8 cellular contexts compared by ENCODE assay signal in genomic region chr9:31799953-31800609, GRCh38.
DNase-seq lines count a peak whose midpoint lies in the region; ATAC-seq, FAIRE-seq and TF ChIP-seq lines count a peak whose summit lies in the region.

No MANE protein-coding gene starts in this region.

- ATAC-seq in HepG2 (peak; percentile 71), GM19023 (IDR thresholded peaks at IDR 0.05; ENCODE audit: unreplicated experiment) (no peak)

- H3K27me3 Mint-ChIP-seq in activated naive CD4-positive, alpha-beta T cell treated with anti-CD3 and anti-CD28 coated beads for 36 hours (ENCODE audit: low read depth), result peaks cover 2% of the 10 kb centered on the region

- in situ Hi-C loops in HepG2 (cut with HindIII; ENCODE audit: extremely low pct_ligation_motif_present, low pct_unique_long_range_greater_than_20kb), result loop anchor here (25.0 kb wide), 2 partner anchors 688 to 1963 kb away; no protein-coding TSS in a partner anchor

- H3K27ac Mint-ChIP-seq in activated naive CD4-positive, alpha-beta T cell treated with anti-CD3 and anti-CD28 coated beads for 36 hours, result no peak overlapping the region

- H2AFZ ChIP-seq in HepG2 (ENCODE audit: low read length), result no peak overlapping the region

- CTCF ChIA-PET in HepG2 (lab: Yijun Ruan, JAX; ENCODE audit: low intra/inter-chr PET ratio, low total read pairs), result interaction anchor here (1.2 to 1.4 kb wide), 2 partner anchors 452 to 1969 kb away, joined by 4 to 7 read pairs; no protein-coding TSS in a partner anchor
- CTCF ChIA-PET in activated naive CD4-positive, alpha-beta T cell treated with anti-CD3 and anti-CD28 coated beads for 36 hours (lab: Charles Lee), result interaction anchor here (1.6 kb wide), 1 partner anchor 680 kb away, joined by 6 read pairs; no protein-coding TSS in a partner anchor

- no peak overlapping the region for H3K27ac ChIP-seq in VCaP
- H3K27ac ChIP-seq in HepG2 (ENCODE audit: extremely low read length, insufficient read depth, low read length), result no peak overlapping the region

- no peak for FAIRE-seq in HepG2 (lab: Jason Lieb, UNC)

- H3K9ac ChIP-seq in HepG2 (ENCODE audit: insufficient read depth, low read depth, low read length), result no peak overlapping the region

- H3K4me3 ChIP-seq in HepG2 (replicated peaks in 1 of 3; ENCODE audit: insufficient read depth in 1 of 3, low read depth in 2 of 3, low read length in 3 of 3), result no peak overlapping the region

- peak; percentile 56 for TF ChIP-seq CTCF in GM12873 (IDR thresholded peaks at IDR 0.05; ENCODE audit: insufficient read depth, low read depth, low read length, missing control alignments)
- peak; percentile 87 for TF ChIP-seq CTCF in VCaP (conservative IDR thresholded peaks at IDR 0.05)
- TF ChIP-seq CTCF in HepG2 (CRISPR knock-in tag; IDR thresholded peaks at IDR 0.05), result peak; percentile 77

- no peaks in the 10 kb centered on the region for H3K36me3 ChIP-seq in HepG2 (replicated peaks in 1 of 2; ENCODE audit: control insufficient read depth in 1 of 2, insufficient read depth in 2 of 2, low read length in 2 of 2)

- no peaks in the 10 kb centered on the region for H3K79me2 ChIP-seq in HepG2 (ENCODE audit: insufficient read depth, low read length)

- WGBS in HepG2 (ENCODE audit: low lambda C conversion rate), result 0% methylated on average over 2 of the region's 2 CpGs

- peak; percentile 66 for TF ChIP-seq RAD21 in HepG2 (CRISPR knock-in tag; IDR thresholded peaks at IDR 0.05)

- no peak overlapping the region for H3K4me3 Mint-ChIP-seq in activated naive CD4-positive, alpha-beta T cell treated with anti-CD3 and anti-CD28 coated beads for 36 hours

- no peaks in the 10 kb centered on the region for H3K4me1 ChIP-seq in HepG2 (ENCODE audit: insufficient read depth, low read length)

- H3K4me2 ChIP-seq in HepG2 (ENCODE audit: low read depth, low read length), result no peak overlapping the region

- H3K9me3 Mint-ChIP-seq in activated naive CD4-positive, alpha-beta T cell treated with anti-CD3 and anti-CD28 coated beads for 36 hours, result no peaks in the 10 kb centered on the region

- H4K20me1 ChIP-seq in HepG2 (ENCODE audit: insufficient read depth, low read length), result no peaks in the 10 kb centered on the region

- BruUV-seq in HepG2 (replicated peaks; lab: Mats Ljungman, UMichigan), result no TSS peak

- intact Hi-C loops in HepG2 (cut with micrococcal nuclease; ENCODE audit: unreplicated experiment), result loop anchor here (2.0 to 10.0 kb wide), 2 partner anchors 555 to 1969 kb away; no protein-coding TSS in a partner anchor
- intact Hi-C loops in activated naive CD4-positive, alpha-beta T cell treated with anti-CD3 and anti-CD28 coated beads for 36 hours (cut with micrococcal nuclease), result loop anchor here (1.0 to 10.0 kb wide), 3 partner anchors 455 to 680 kb away; no protein-coding TSS in a partner anchor

- TF ChIP-seq EP300 in HepG2 (IDR thresholded peaks at IDR 0.05; ENCODE audit: low read depth in 2 of 2, low read length in 2 of 2) (no peak), HepG2 (CRISPR knock-in tag; IDR thresholded peaks at IDR 0.05; ENCODE audit: borderline replicate concordance) (no peak)

- H3K9me3 ChIP-seq in HepG2 (ENCODE audit: low read length), result no peaks in the 10 kb centered on the region

- DNase-seq in NCI-H1048 (lab: John Stamatoyannopoulos, UW) (peak; percentile 4), HepG2 (ENCODE audit: low spot score) (peak; percentile 24), islet precursor cell (no peak)
- DNase-seq in activated naive CD4-positive, alpha-beta T cell treated with anti-CD3 and anti-CD28 coated beads, Interleukin-2, amount 50 U/mL, for 16 hours, result no peak
- no peak for DNase-seq in activated naive CD4-positive, alpha-beta T cell treated with anti-CD3 and anti-CD28 coated beads for 36 hours

- no peaks in the 10 kb centered on the region for H3K36me3 Mint-ChIP-seq in activated naive CD4-positive, alpha-beta T cell treated with anti-CD3 and anti-CD28 coated beads for 36 hours (ENCODE audit: low read depth)

- no peak for TF ChIP-seq POLR2A in HepG2 (IDR thresholded peaks at IDR 0.05; ENCODE audit: insufficient read depth in 1 of 2, low read depth in 2 of 2, low read length in 2 of 2)

- POLR2A ChIA-PET in HepG2 (lab: Yijun Ruan, JAX), result no interaction called here

- no peaks in the 10 kb centered on the region for H3K27me3 ChIP-seq in HepG2 (ENCODE audit: control insufficient read depth in 1 of 2, insufficient read depth in 2 of 2, low read length in 2 of 2)

- peaks cover 10% of the 10 kb centered on the region for H3K4me1 Mint-ChIP-seq in activated naive CD4-positive, alpha-beta T cell treated with anti-CD3 and anti-CD28 coated beads for 36 hours (ENCODE audit: low read depth)

TF ChIP-seq in HepG2, 621 proteins besides CTCF, POLR2A, EP300 and RAD21:
- no peak for TF ChIP-seq HNF4A (CRISPR knock-in tag; IDR thresholded peaks at IDR 0.05)
- no peak for TF ChIP-seq ZNF766 (CRISPR knock-in tag; IDR thresholded peaks at IDR 0.05; ENCODE audit: borderline replicate concordance)
- TF ChIP-seq, protein P1, sequence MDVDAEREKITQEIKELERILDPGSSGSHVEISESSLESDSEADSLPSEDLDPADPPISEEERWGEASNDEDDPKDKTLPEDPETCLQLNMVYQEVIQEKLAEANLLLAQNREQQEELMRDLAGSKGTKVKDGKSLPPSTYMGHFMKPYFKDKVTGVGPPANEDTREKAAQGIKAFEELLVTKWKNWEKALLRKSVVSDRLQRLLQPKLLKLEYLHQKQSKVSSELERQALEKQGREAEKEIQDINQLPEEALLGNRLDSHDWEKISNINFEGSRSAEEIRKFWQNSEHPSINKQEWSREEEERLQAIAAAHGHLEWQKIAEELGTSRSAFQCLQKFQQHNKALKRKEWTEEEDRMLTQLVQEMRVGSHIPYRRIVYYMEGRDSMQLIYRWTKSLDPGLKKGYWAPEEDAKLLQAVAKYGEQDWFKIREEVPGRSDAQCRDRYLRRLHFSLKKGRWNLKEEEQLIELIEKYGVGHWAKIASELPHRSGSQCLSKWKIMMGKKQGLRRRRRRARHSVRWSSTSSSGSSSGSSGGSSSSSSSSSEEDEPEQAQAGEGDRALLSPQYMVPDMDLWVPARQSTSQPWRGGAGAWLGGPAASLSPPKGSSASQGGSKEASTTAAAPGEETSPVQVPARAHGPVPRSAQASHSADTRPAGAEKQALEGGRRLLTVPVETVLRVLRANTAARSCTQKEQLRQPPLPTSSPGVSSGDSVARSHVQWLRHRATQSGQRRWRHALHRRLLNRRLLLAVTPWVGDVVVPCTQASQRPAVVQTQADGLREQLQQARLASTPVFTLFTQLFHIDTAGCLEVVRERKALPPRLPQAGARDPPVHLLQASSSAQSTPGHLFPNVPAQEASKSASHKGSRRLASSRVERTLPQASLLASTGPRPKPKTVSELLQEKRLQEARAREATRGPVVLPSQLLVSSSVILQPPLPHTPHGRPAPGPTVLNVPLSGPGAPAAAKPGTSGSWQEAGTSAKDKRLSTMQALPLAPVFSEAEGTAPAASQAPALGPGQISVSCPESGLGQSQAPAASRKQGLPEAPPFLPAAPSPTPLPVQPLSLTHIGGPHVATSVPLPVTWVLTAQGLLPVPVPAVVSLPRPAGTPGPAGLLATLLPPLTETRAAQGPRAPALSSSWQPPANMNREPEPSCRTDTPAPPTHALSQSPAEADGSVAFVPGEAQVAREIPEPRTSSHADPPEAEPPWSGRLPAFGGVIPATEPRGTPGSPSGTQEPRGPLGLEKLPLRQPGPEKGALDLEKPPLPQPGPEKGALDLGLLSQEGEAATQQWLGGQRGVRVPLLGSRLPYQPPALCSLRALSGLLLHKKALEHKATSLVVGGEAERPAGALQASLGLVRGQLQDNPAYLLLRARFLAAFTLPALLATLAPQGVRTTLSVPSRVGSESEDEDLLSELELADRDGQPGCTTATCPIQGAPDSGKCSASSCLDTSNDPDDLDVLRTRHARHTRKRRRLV (CRISPR knock-in tag; IDR thresholded peaks at IDR 0.05), result no peak
- TF ChIP-seq MAFK (conservative IDR thresholded peaks at IDR 0.05 in 1 of 2, IDR thresholded peaks at IDR 0.05 in 1 of 2; ENCODE audit: low read length in 2 of 2), result peak; percentile 56 to 59; a peak in 3 of 4 replicates
- TF ChIP-seq NFE2L2 (IDR thresholded peaks at IDR 0.05; ENCODE audit: low read length), result peak; percentile 82; the same call in 1 of the 2 replicates
- 0 out of 2 replicates have a peak, but pooled peaks have one; percentile 20 for TF ChIP-seq MIXL1 (CRISPR knock-in tag; IDR thresholded peaks at IDR 0.05)
- TF ChIP-seq NFE2 (CRISPR knock-in tag; IDR thresholded peaks at IDR 0.05), result peak; percentile 68
- peak; percentile 93 for TF ChIP-seq STAG1 (CRISPR knock-in tag; IDR thresholded peaks at IDR 0.05)
- TF ChIP-seq SMC3 (IDR thresholded peaks at IDR 0.05; ENCODE audit: low read length), result peak; percentile 72

Comparison
In these comparisons a context has a peak if more than half of its experiments do, and no peak if none do; other contexts are left out.
1. DNase-seq: peak in NCI-H1048 (single experiment) and HepG2 (single experiment); none in activated naive CD4-positive, alpha-beta T cell treated with anti-CD3 and anti-CD28 coated beads, Interleukin-2, amount 50 U/mL, for 16 hours (single experiment), activated naive CD4-positive, alpha-beta T cell treated with anti-CD3 and anti-CD28 coated beads for 36 hours (single experiment) and islet precursor cell (single experiment).
2. Peak in every context shown above with its lines, with median percentiles within 50 percentile points of each other: CTCF ChIP-seq.